9 cellular contexts compared by ENCODE assay signal in genomic region chr3:114384558-114384903, GRCh38.
DNase-seq lines count a peak whose midpoint lies in the region; ATAC-seq, FAIRE-seq and TF ChIP-seq lines count a peak whose summit lies in the region.
"Had no signal": no experiment of that assay in that cellular context is flagged by ENCODE, and none has a peak within 500 bp of the region (broad histone marks: within the 10 kb centered on the region; RNA-seq: fewer than 3 reads in every experiment).

No MANE protein-coding gene starts in this region.

- no peak for FAIRE-seq in HTR-8/SVneo (lab: Jason Lieb, UNC)

- peak overlapping the region in 1 of 6 donors; percentile 6 for H3K27ac Mint-ChIP-seq in naive B cell
- H3K27ac Mint-ChIP-seq in HFFc6: no peak overlapping the region

- ATAC-seq in HG02938 (IDR thresholded peaks at IDR 0.05; ENCODE audit: unreplicated experiment) (peak; percentile 12), naive B cell (ENCODE audit: low read depth in 2 of 2) (no peak)

- TF ChIP-seq CTCF in A673 (conservative IDR thresholded peaks at IDR 0.05; ENCODE audit: low read depth, low read length) (no peak), choroid plexus epithelial cell (conservative IDR thresholded peaks at IDR 0.05; ENCODE audit: low read depth, low read length) (no peak), HFFc6 (IDR thresholded peaks at IDR 0.05) (no peak)

- no peaks in the 10 kb centered on the region for H3K27me3 Mint-ChIP-seq in naive B cell
- peaks cover 2% of the 10 kb centered on the region for H3K27me3 Mint-ChIP-seq in HFFc6 (ENCODE audit: insufficient read depth)
- H3K27me3 Mint-ChIP-seq: central memory CD8-positive, alpha-beta T cell had no signal

- no peaks in the 10 kb centered on the region for H3K36me3 ChIP-seq in A673 (ENCODE audit: insufficient read depth, low read length, poor library complexity, severe bottlenecking)

- peaks cover 27% of the 10 kb centered on the region for H3K4me1 ChIP-seq in A673 (ENCODE audit: insufficient read depth, low read length, poor library complexity, severe bottlenecking)

- no peak for DNase-seq in A673 (ENCODE audit: low spot score)
- DNase-seq in choroid plexus epithelial cell (ENCODE audit: low read depth): no peak
- DNase-seq in naive B cell: no peak
- no peak for DNase-seq in middle frontal gyrus (ENCODE audit: extremely low spot score, low spot score)
- DNase-seq in HFFc6: no peak
- no peak for DNase-seq in ureter (ENCODE audit: low spot score)
- DNase-seq in HTR-8/SVneo (ENCODE audit: insufficient read length, low spot score): no peak

- POLR2A ChIA-PET in A673 (lab: Charles Lee; ENCODE audit: low non-redundant PET): no interaction called here

- H3K9me3 Mint-ChIP-seq in naive B cell (no peaks in the 10 kb centered on the region), HFFc6 (no peaks in the 10 kb centered on the region)
- H3K9me3 Mint-ChIP-seq: central memory CD8-positive, alpha-beta T cell had no signal

- intact Hi-C loops in A673 (cut with micrococcal nuclease; ENCODE audit: unreplicated experiment): loop anchor here (2.0 to 10.0 kb wide), 3 partner anchors 24 to 200 kb away; no protein-coding TSS in a partner anchor

- no peaks in the 10 kb centered on the region for H3K27me3 ChIP-seq in A673 (replicated peaks; ENCODE audit: insufficient read depth, low read depth, low read length, poor library complexity)

- CTCF ChIA-PET in A673 (lab: Charles Lee): interaction anchor here (0.6 to 3.8 kb wide), 8 partner anchors 25 to 1393 kb away, joined by 3 to 56 read pairs (median 6); no protein-coding TSS in a partner anchor

- H3K4me3 Mint-ChIP-seq in naive B cell (peak overlapping the region in 5 of 8 donors; percentile 75 to 86 (median 82)), HFFc6 (no peak overlapping the region; the same call in 1 of the 2 replicates)
- H3K4me3 Mint-ChIP-seq: central memory CD8-positive, alpha-beta T cell had no signal

- H3K4me1 Mint-ChIP-seq in naive B cell (peaks cover 0 to 7% (median 6%) of the 10 kb centered on the region in 3 donors), HFFc6 (ENCODE audit: low read depth) (no peaks in the 10 kb centered on the region)

- H3K9me3 ChIP-seq in A673 (ENCODE audit: low read depth, low read length, poor library complexity, severe bottlenecking): no peaks in the 10 kb centered on the region

- BruUV-seq in A673 (replicated peaks; lab: Mats Ljungman, UMichigan): no TSS peak

- peak overlapping the region; percentile 80 for H3K27ac ChIP-seq in A673 (ENCODE audit: low read depth, low read length, poor library complexity, severe bottlenecking)

- H3K36me3 Mint-ChIP-seq in naive B cell (peaks cover 11 to 13% of the 10 kb centered on the region in 2 donors), HFFc6 (ENCODE audit: low read depth) (peaks cover 14% of the 10 kb centered on the region; the same call in 1 of the 2 replicates)

- peak overlapping the region; percentile 35 for H3K4me3 ChIP-seq in A673 (ENCODE audit: low read depth, low read length, poor library complexity, severe bottlenecking)
- H3K4me3 ChIP-seq in choroid plexus epithelial cell (ENCODE audit: low read depth, low read length): peak overlapping the region; percentile 50
